2 cellular contexts compared by ENCODE assay signal in the genomic region with DNA sequence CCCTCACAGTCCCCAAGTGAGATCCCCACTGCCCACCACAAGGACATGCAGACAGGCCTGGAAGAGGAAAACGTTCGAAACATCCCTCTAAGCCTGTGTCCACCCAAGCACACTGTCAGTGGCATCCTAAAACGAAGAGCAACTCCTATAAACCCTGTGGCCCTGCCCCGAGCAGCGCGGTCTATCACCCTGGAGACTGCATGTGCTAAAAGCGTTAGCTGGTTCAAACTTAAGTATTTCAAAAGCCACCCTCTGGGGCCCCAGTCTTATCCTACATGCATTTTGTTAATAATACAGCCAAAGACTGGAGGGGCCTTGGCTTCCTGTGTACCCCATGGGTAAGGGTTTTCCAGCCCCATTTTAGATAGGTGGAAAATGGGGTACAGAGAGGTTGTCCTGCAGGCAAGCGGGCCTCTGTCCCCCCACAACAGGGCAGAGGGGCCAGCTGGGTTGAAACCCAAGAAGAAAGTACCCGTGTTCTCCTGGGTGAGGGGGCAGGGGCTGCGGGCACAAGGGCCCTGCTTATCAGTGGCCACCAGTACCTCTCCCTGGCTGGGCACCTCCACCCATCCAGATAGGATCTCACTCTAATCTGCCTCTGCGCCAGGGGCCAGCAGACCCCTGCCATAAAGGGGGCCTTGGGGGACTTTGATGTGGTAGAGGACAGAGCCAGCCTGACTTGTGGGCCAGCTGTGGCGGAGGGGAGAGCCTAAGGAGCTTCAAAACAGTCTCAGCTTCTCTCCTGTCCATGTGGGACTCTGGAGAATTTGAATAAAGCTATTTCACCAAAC.
TF ChIP-seq lines count a peak whose summit lies in the region.

No MANE protein-coding gene starts in this region.

TF ChIP-seq in SK-N-SH, 30 proteins besides CTCF, POLR2A, EP300 and RAD21:
- TF ChIP-seq, protein P1, sequence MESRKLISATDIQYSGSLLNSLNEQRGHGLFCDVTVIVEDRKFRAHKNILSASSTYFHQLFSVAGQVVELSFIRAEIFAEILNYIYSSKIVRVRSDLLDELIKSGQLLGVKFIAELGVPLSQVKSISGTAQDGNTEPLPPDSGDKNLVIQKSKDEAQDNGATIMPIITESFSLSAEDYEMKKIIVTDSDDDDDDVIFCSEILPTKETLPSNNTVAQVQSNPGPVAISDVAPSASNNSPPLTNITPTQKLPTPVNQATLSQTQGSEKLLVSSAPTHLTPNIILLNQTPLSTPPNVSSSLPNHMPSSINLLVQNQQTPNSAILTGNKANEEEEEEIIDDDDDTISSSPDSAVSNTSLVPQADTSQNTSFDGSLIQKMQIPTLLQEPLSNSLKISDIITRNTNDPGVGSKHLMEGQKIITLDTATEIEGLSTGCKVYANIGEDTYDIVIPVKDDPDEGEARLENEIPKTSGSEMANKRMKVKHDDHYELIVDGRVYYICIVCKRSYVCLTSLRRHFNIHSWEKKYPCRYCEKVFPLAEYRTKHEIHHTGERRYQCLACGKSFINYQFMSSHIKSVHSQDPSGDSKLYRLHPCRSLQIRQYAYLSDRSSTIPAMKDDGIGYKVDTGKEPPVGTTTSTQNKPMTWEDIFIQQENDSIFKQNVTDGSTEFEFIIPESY (IDR thresholded peaks at IDR 0.05; ENCODE audit: borderline replicate concordance, low read depth), result no peak
- no peak for TF ChIP-seq YY1 (IDR thresholded peaks at IDR 0.05; ENCODE audit: low read depth)
- no peak for TF ChIP-seq MEF2A (IDR thresholded peaks at IDR 0.05; ENCODE audit: borderline replicate concordance, low read depth)
- TF ChIP-seq EZH2phosphoT487 (IDR thresholded peaks at IDR 0.05; ENCODE audit: borderline replicate concordance, low read depth), result no peak

TF ChIP-seq in SK-N-SH treated with all-trans-retinoic acid at 6 μM for 48 hours, 23 proteins besides CTCF, POLR2A, EP300 and RAD21 (continued from another document):
- no peak for TF ChIP-seq PPARA (CRISPR knock-in tag; IDR thresholded peaks at IDR 0.05; ENCODE audit: borderline replicate concordance)
